In genomic region chr10:43408710-43409384, GRCh38 we compare ENCODE assay signal across 8 cellular contexts. TPM values are rescaled to one million over a fixed set of nuclear protein-coding genes. Genes with fewer than 3 reads are reported as not detected.
DNase-seq lines count a peak whose midpoint lies in the region; ATAC-seq and TF ChIP-seq lines count a peak whose summit lies in the region.

A gene with protein sequence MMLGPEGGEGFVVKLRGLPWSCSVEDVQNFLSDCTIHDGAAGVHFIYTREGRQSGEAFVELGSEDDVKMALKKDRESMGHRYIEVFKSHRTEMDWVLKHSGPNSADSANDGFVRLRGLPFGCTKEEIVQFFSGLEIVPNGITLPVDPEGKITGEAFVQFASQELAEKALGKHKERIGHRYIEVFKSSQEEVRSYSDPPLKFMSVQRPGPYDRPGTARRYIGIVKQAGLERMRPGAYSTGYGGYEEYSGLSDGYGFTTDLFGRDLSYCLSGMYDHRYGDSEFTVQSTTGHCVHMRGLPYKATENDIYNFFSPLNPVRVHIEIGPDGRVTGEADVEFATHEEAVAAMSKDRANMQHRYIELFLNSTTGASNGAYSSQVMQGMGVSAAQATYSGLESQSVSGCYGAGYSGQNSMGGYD (minus strand): TSS chr10:43409186. CDS start chr10:43387884, 21,302 bp downstream.

- no peak for TF ChIP-seq EP300 in Ishikawa (IDR thresholded peaks at IDR 0.05; ENCODE audit: borderline replicate concordance)

- peaks cover 29% of the 10 kb centered on the region for H3K4me1 ChIP-seq in mucosa of stomach (ENCODE audit: control insufficient read depth, insufficient read depth, low read length)

- H3K36me3 ChIP-seq in mucosa of stomach (ENCODE audit: control insufficient read depth, insufficient read depth, low read length), result no peaks in the 10 kb centered on the region

- H3K4me3 ChIP-seq in mucosa of stomach (ENCODE audit: low read length), result peak within 1 kb of the TSS; percentile 69

- DNase-seq in DMS153 treated with DMSO at 0.1 percent for 48 hours (lab: John Stamatoyannopoulos, UW; ENCODE audit: unreplicated experiment), result peak; percentile 80
- DNase-seq in activated T-cell treated with anti-CD3 and anti-CD28 coated beads, Interleukin-2, amount 50 U/mL, for 24 hours, result peak; percentile 98
- DNase-seq in erythroblast (lab: John Stamatoyannopoulos, UW), result peak; percentile 97
- DNase-seq in stimulated activated CD8-positive, alpha-beta memory T cell treated with anti-CD3 and anti-CD28 coated beads, Interleukin-4, amount 100 ng/mL, for 48 hours, result peak; percentile 95

- peak within 1 kb of the TSS; percentile 94 for H3K9ac ChIP-seq in mucosa of stomach (ENCODE audit: low read length)

- no peaks in the 10 kb centered on the region for H3K27me3 Mint-ChIP-seq in activated T-cell treated with anti-CD3 and anti-CD28 coated beads, Interleukin-2, amount 50 U/mL, for 24 hours

- H3K9me3 Mint-ChIP-seq in activated T-cell treated with anti-CD3 and anti-CD28 coated beads, Interleukin-2, amount 50 U/mL, for 24 hours, result no peaks in the 10 kb centered on the region

- no peaks in the 10 kb centered on the region for H3K27me3 ChIP-seq in mucosa of stomach (ENCODE audit: control insufficient read depth, insufficient read depth, low read length)

- peak within 1 kb of the TSS; percentile 99 for H3K4me3 Mint-ChIP-seq in activated T-cell treated with anti-CD3 and anti-CD28 coated beads, Interleukin-2, amount 50 U/mL, for 24 hours

- TF ChIP-seq POLR2A in erythroblast (IDR thresholded peaks at IDR 0.05; ENCODE audit: low read length), result peak; percentile 91

- no peak for TF ChIP-seq RAD21 in Ishikawa (IDR thresholded peaks at IDR 0.05; ENCODE audit: low read depth)

- peaks cover 53% of the 10 kb centered on the region for H3K36me3 Mint-ChIP-seq in activated T-cell treated with anti-CD3 and anti-CD28 coated beads, Interleukin-2, amount 50 U/mL, for 24 hours (ENCODE audit: low read depth)

- H3K27ac Mint-ChIP-seq in activated T-cell treated with anti-CD3 and anti-CD28 coated beads, Interleukin-2, amount 50 U/mL, for 24 hours, result peak within 1 kb of the TSS; percentile 100

- H3K4me1 Mint-ChIP-seq in activated T-cell treated with anti-CD3 and anti-CD28 coated beads, Interleukin-2, amount 50 U/mL, for 24 hours (ENCODE audit: low read depth), result peaks cover 28% of the 10 kb centered on the region

- peak; percentile 58 for ATAC-seq in GM21619 (IDR thresholded peaks at IDR 0.05; ENCODE audit: unreplicated experiment)

- no peaks in the 10 kb centered on the region for H3K9me3 ChIP-seq in mucosa of stomach (ENCODE audit: control insufficient read depth, low read length)

TF ChIP-seq in Ishikawa, 13 proteins besides CTCF, POLR2A, EP300 and RAD21 (continues in another document):
- no peak for TF ChIP-seq TCF12 (IDR thresholded peaks at IDR 0.05; ENCODE audit: low read depth)
- peak; percentile 83 for TF ChIP-seq CREB1 (IDR thresholded peaks at IDR 0.05; ENCODE audit: low read depth)
- peak; percentile 98 for TF ChIP-seq MAX (IDR thresholded peaks at IDR 0.05)
- TF ChIP-seq EGR1 (IDR thresholded peaks at IDR 0.05), result 0 out of 2 replicates have a peak, but pooled peaks have one; percentile 48
- no peak for TF ChIP-seq ZBTB7A (IDR thresholded peaks at IDR 0.05; ENCODE audit: low read depth)
- peak; percentile 32; the same call in 1 of the 2 replicates for TF ChIP-seq YY1 (IDR thresholded peaks at IDR 0.05; ENCODE audit: low read depth)
- TF ChIP-seq TEAD4 (IDR thresholded peaks at IDR 0.05), result no peak; the same call in 1 of the 2 replicates
- TF ChIP-seq TAF1 (IDR thresholded peaks at IDR 0.05; ENCODE audit: low read depth), result peak; percentile 73
- TF ChIP-seq NFIC (IDR thresholded peaks at IDR 0.05), result no peak
- no peak for TF ChIP-seq REST (IDR thresholded peaks at IDR 0.05; ENCODE audit: low read depth)
- TF ChIP-seq, protein P1, sequence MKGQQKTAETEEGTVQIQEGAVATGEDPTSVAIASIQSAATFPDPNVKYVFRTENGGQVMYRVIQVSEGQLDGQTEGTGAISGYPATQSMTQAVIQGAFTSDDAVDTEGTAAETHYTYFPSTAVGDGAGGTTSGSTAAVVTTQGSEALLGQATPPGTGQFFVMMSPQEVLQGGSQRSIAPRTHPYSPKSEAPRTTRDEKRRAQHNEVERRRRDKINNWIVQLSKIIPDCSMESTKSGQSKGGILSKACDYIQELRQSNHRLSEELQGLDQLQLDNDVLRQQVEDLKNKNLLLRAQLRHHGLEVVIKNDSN (IDR thresholded peaks at IDR 0.05), result 0 out of 2 replicates have a peak, but pooled peaks have one; percentile 12

TF ChIP-seq in PFSK-1, 5 proteins besides CTCF, POLR2A, EP300 and RAD21:
- TF ChIP-seq REST (IDR thresholded peaks at IDR 0.05; ENCODE audit: insufficient read depth in 1 of 2, low read depth in 2 of 2, low read length in 2 of 2) (no peak), SIN3A (IDR thresholded peaks at IDR 0.05; ENCODE audit: borderline replicate concordance, insufficient read depth, low read length) (peak; percentile 39; the same call in 1 of the 2 replicates), POLR2AphosphoS5 (IDR thresholded peaks at IDR 0.05; ENCODE audit: low read depth, low read length) (peak; percentile 75), TAF1 (IDR thresholded peaks at IDR 0.05; ENCODE audit: borderline replicate concordance, insufficient read depth, low read length) (no peak), FOXP2 (optimal IDR thresholded peaks at IDR 0.05; ENCODE audit: borderline replicate concordance, extremely low read depth, extremely low read length, insufficient read depth) (peak; percentile 70)

RNA-seq across cellular contexts. Expression of the gene that starts here (rescaled TPM):
- 264 TPM for polyA plus RNA-seq in PFSK-1 (2012; ENCODE audit: insufficient read length, low read depth)

Comparison
In these comparisons a context has a peak if more than half of its experiments do, and no peak if none do; other contexts are left out.
1. Peak in every context shown above with its lines: DNase-seq, ATAC-seq and H3K4me3 ChIP-seq.